Comparison of ENCODE assay signal across 8 cellular contexts in genomic region chr12:67650127-67650495, GRCh38. TPM values are rescaled to one million over a fixed set of nuclear protein-coding genes. Genes with fewer than 3 reads are reported as not detected.
DNase-seq lines count a peak whose midpoint lies in the region; ATAC-seq and TF ChIP-seq lines count a peak whose summit lies in the region.

No MANE protein-coding gene starts in this region.

- peaks cover 30% of the 10 kb centered on the region for H3K4me1 Mint-ChIP-seq in CD14-positive monocyte
- peaks cover 28 to 47% (median 36%) of the 10 kb centered on the region in 3 donors for H3K4me1 Mint-ChIP-seq in IgD-negative memory B cell
- peaks cover 58% of the 10 kb centered on the region for H3K4me1 Mint-ChIP-seq in activated naive CD8-positive, alpha-beta T cell treated with anti-CD3 and anti-CD28 coated beads for 36 hours

- intact Hi-C loops in CD14-positive monocyte (cut with micrococcal nuclease), result no loop called here

- ATAC-seq in GM21529 (IDR thresholded peaks at IDR 0.05; ENCODE audit: unreplicated experiment) (no peak), GM21825 (IDR thresholded peaks at IDR 0.05; ENCODE audit: unreplicated experiment) (no peak)

- H3K4me3 Mint-ChIP-seq in CD14-positive monocyte (peak overlapping the region; percentile 92 to 99), IgD-negative memory B cell (peak overlapping the region; percentile 93 to 96 (median 96))
- peak overlapping the region; percentile 91 for H3K4me3 Mint-ChIP-seq in activated naive CD8-positive, alpha-beta T cell treated with anti-CD3 and anti-CD28 coated beads for 36 hours

- H3K4me1 ChIP-seq in right atrium auricular region, result peaks cover 0 to 55% of the 10 kb centered on the region in 2 donors

- peaks cover 10 to 20% of the 10 kb centered on the region in 2 donors for H3K36me3 Mint-ChIP-seq in CD14-positive monocyte
- no peaks in the 10 kb centered on the region for H3K36me3 Mint-ChIP-seq in IgD-negative memory B cell
- peaks cover 39% of the 10 kb centered on the region for H3K36me3 Mint-ChIP-seq in activated naive CD8-positive, alpha-beta T cell treated with anti-CD3 and anti-CD28 coated beads for 36 hours

- H3K27me3 Mint-ChIP-seq in CD14-positive monocyte (ENCODE audit: low read depth in 3 of 3) (peaks cover 10 to 15% (median 12%) of the 10 kb centered on the region in 3 donors), IgD-negative memory B cell (no peaks in the 10 kb centered on the region)
- H3K27me3 Mint-ChIP-seq in activated naive CD8-positive, alpha-beta T cell treated with anti-CD3 and anti-CD28 coated beads for 36 hours, result no peaks in the 10 kb centered on the region

- H3K36me3 ChIP-seq in right atrium auricular region, result peaks cover 21% of the 10 kb centered on the region

- DNase-seq in CD14-positive monocyte (ENCODE audit: low spot score) (no peak), right atrium auricular region (ENCODE audit: low spot score) (no peak), skeletal muscle cell (ENCODE audit: low read depth) (no peak), dedifferentiated amniotic fluid mesenchymal stem cell (ENCODE audit: extremely low spot score) (no peak)
- DNase-seq in activated naive CD8-positive, alpha-beta T cell treated with anti-CD3 and anti-CD28 coated beads for 36 hours, result no peak

- H3K27me3 ChIP-seq in right atrium auricular region, result no peaks in the 10 kb centered on the region

- no peaks in the 10 kb centered on the region for H3K9me3 ChIP-seq in right atrium auricular region

- H3K27ac ChIP-seq in right atrium auricular region, result peak overlapping the region; percentile 95 to 99

- TF ChIP-seq CTCF in CD14-positive monocyte (IDR thresholded peaks at IDR 0.05) (no peak), right atrium auricular region (IDR thresholded peaks at IDR 0.05) (no peak)

- H3K9me3 Mint-ChIP-seq in CD14-positive monocyte (peaks cover 0 to 2% (median 0%) of the 10 kb centered on the region in 7 donors), IgD-negative memory B cell (no peaks in the 10 kb centered on the region)
- H3K9me3 Mint-ChIP-seq in activated naive CD8-positive, alpha-beta T cell treated with anti-CD3 and anti-CD28 coated beads for 36 hours, result no peaks in the 10 kb centered on the region

- H3K27ac Mint-ChIP-seq in CD14-positive monocyte (peak overlapping the region in 6 of 7 donors; percentile 4 to 72 (median 34)), IgD-negative memory B cell (peak overlapping the region; percentile 88 to 95 (median 89))
- H3K27ac Mint-ChIP-seq in activated naive CD8-positive, alpha-beta T cell treated with anti-CD3 and anti-CD28 coated beads for 36 hours, result peak overlapping the region; percentile 90

- H3K4me3 ChIP-seq in right atrium auricular region, result peak overlapping the region; percentile 95 to 97
- H3K4me3 ChIP-seq in skeletal muscle cell (ENCODE audit: low read depth, low read length), result peak overlapping the region; percentile 89

RNA-seq across cellular contexts. Expression of gene DYRK2, which starts 1.6 kb away (rescaled TPM):
- polyA plus RNA-seq in CD14-positive monocyte (1 to 10 TPM; 7.5 to 9.7 TPM), IgD-negative memory B cell (58.4 TPM)
- total RNA-seq in activated naive CD8-positive, alpha-beta T cell treated with anti-CD3 and anti-CD28 coated beads for 36 hours, result 10 to 100 TPM; 29.6 to 33.0 TPM
- total RNA-seq in right atrium auricular region, result 10 to 100 TPM; 55.1 to 86.6 TPM

Comparison
In these comparisons a context has a peak if more than half of its experiments do, and no peak if none do; other contexts are left out.
1. H3K27ac Mint-ChIP-seq: peak in every context shown above with its lines; median percentile 90 in activated naive CD8-positive, alpha-beta T cell treated with anti-CD3 and anti-CD28 coated beads for 36 hours; 89 in IgD-negative memory B cell; 34 in CD14-positive monocyte.